In genomic region chr7:144127714-144128334, GRCh38 we compare ENCODE assay signal across 9 cellular contexts. TPM values are rescaled to one million over a fixed set of nuclear protein-coding genes. Genes with fewer than 3 reads are reported as not detected.
A peak's percentile ranks its signal among the peaks of the same experiment; 100 is the strongest.
DNase-seq lines count a peak whose midpoint lies in the region; ATAC-seq, FAIRE-seq and TF ChIP-seq lines count a peak whose summit lies in the region.
"Had no signal": no experiment of that assay in that cellular context is flagged by ENCODE, and none has a peak within 500 bp of the region (broad histone marks: within the 10 kb centered on the region; RNA-seq: fewer than 3 reads in every experiment).

No MANE protein-coding gene starts in this region.

- no peak overlapping the region for H3K4me2 ChIP-seq in H1 (ENCODE audit: insufficient read depth in 1 of 2, low read depth in 2 of 2, low read length in 2 of 2)

- CTCF ChIA-PET in Calu3 (lab: Charles Lee) = interaction anchor here (0.6 to 1.8 kb wide), 9 partner anchors 11 to 391 kb away, joined by 3 to 16 read pairs (median 4); partner anchors contain the start of gene TCAF1
- CTCF ChIA-PET in H1 (lab: Charles Lee; ENCODE audit: partially characterized antibody) = interaction anchor here (0.6 to 1.8 kb wide), 21 partner anchors 9 to 825 kb away, joined by 3 to 11 read pairs (median 4); no protein-coding TSS in a partner anchor

- H3K4me3 Mint-ChIP-seq in Calu3 (ENCODE audit: low read depth, unreplicated experiment) (no peak overlapping the region), mesothelial cell of epicardium (no peak overlapping the region)

- no peak for TF ChIP-seq EP300 in H1 (IDR thresholded peaks at IDR 0.05; ENCODE audit: borderline replicate concordance in 1 of 2, low read depth in 2 of 2, low read length in 2 of 2)

- peak; percentile 96 for FAIRE-seq in H1 (lab: Jason Lieb, UNC)

- no peak overlapping the region for H2AFZ ChIP-seq in H1 (ENCODE audit: low read length)

- H3K23ac ChIP-seq in H1 (ENCODE audit: insufficient read length) = no peak overlapping the region

- H3K27ac Mint-ChIP-seq in Calu3 (ENCODE audit: unreplicated experiment) = no peak overlapping the region
- H3K27ac Mint-ChIP-seq in mesothelial cell of epicardium = no peak overlapping the region

- WGBS in H1 (ENCODE audit: extremely low coverage in 1 of 2, insufficient coverage in 1 of 2, insufficient read length in 1 of 2, insufficient replicate concordance in 2 of 2, low coverage in 1 of 2, low lambda C conversion rate in 2 of 2, missing lambda C conversion rate in 1 of 2), 2 experiments = 47% methylated on average over 6 of the region's 6 CpGs; no CpG with 5 or more reads in 1 of the 2 experiments

- H3K79me1 ChIP-seq in H1 (ENCODE audit: low read depth, low read length) = no peaks in the 10 kb centered on the region

- no peaks in the 10 kb centered on the region for H3K9me3 ChIP-seq in H1 (ENCODE audit: insufficient read depth in 2 of 2, low read depth in 1 of 2, low read length in 1 of 2)

- no peak overlapping the region for H2BK5ac ChIP-seq in H1 (ENCODE audit: low read depth, low read length)

- no peaks in the 10 kb centered on the region for H4K20me1 ChIP-seq in H1 (replicated peaks in 1 of 2; ENCODE audit: control insufficient read depth in 1 of 2, insufficient read depth in 2 of 2, low read length in 2 of 2)

- no peak overlapping the region for H3K4ac ChIP-seq in H1 (replicated peaks; ENCODE audit: insufficient read length, low read depth, low read length)

- no peaks in the 10 kb centered on the region for H3K36me3 ChIP-seq in H1 (ENCODE audit: control insufficient read depth in 2 of 4, insufficient read depth in 4 of 4, low read length in 3 of 4)

- no peaks in the 10 kb centered on the region for H3K23me2 ChIP-seq in H1 (ENCODE audit: low read depth, low read length)

- TF ChIP-seq CTCF in Calu3 (IDR thresholded peaks at IDR 0.05; ENCODE audit: unreplicated experiment) = peak; percentile 90
- TF ChIP-seq CTCF in GM20000 (IDR thresholded peaks at IDR 0.05; ENCODE audit: extremely low read depth, missing control alignments) = peak; percentile 87
- peak; percentile 83 to 94 (median 93) for TF ChIP-seq CTCF in H1 (IDR thresholded peaks at IDR 0.05; ENCODE audit: control extremely low read depth in 1 of 3, insufficient read depth in 1 of 3, low read depth in 1 of 3, low read length in 3 of 3)
- TF ChIP-seq CTCF in mesothelial cell of epicardium (IDR thresholded peaks at IDR 0.05; ENCODE audit: unreplicated experiment) = peak; percentile 83

- no peak overlapping the region for H3K14ac ChIP-seq in H1 (ENCODE audit: insufficient read length)

- H2BK12ac ChIP-seq in H1 (ENCODE audit: low read depth, low read length) = no peak overlapping the region

- POLR2A ChIA-PET in H1 (lab: Charles Lee; ENCODE audit: partially characterized antibody) = interaction anchor here (0.6 kb wide), 1 partner anchor 109 kb away, joined by 3 read pairs; no protein-coding TSS in a partner anchor

- DNase-seq in Calu3 (peak; percentile 94), GM20000 (ENCODE audit: low spot score) (peak; percentile 82), NCI-H82 (lab: John Stamatoyannopoulos, UW) (peak; percentile 94), H1 (ENCODE audit: low read depth in 1 of 2, low spot score in 2 of 2) (peak; percentile 80 to 97), mesothelial cell of epicardium (ENCODE audit: low spot score in 2 of 2, unreplicated experiment in 2 of 2) (peak; percentile 76 to 89)
- DNase-seq in activated CD8-positive, alpha-beta memory T cell treated with anti-CD3 and anti-CD28 coated beads for 24 hours = peak; percentile 94
- DNase-seq in stimulated activated CD8-positive, alpha-beta memory T cell treated with anti-CD3 and anti-CD28 coated beads, Interleukin-4, amount 100 ng/mL, for 4 hours (ENCODE audit: low read depth in 2 of 2, low spot score in 1 of 2) = peak; percentile 62 to 84

- peaks cover 0 to 1% (median 0%) of the 10 kb centered on the region in 4 experiments; a peak in 1 of 7 replicates for H3K27me3 ChIP-seq in H1 (replicated peaks in 1 of 4; ENCODE audit: control insufficient read depth in 3 of 4, extremely low read depth in 1 of 4, insufficient read depth in 3 of 4, low read length in 3 of 4)

- H3K27ac ChIP-seq in H1 (ENCODE audit: low read depth, low read length) = no peak overlapping the region

- H4K8ac ChIP-seq in H1 (ENCODE audit: extremely low read depth, insufficient read depth, low read length) = no peak overlapping the region

- no peak overlapping the region for H2BK20ac ChIP-seq in H1 (ENCODE audit: low read length)

- no peak overlapping the region for H2BK120ac ChIP-seq in H1 (replicated peaks; ENCODE audit: low read depth, low read length)

- no peaks in the 10 kb centered on the region for H3K79me2 ChIP-seq in H1 (ENCODE audit: control insufficient read depth in 1 of 2, insufficient read depth in 2 of 2, low read length in 2 of 2)

- intact Hi-C loops in Calu3 (cut with micrococcal nuclease; ENCODE audit: unreplicated experiment) = loop anchor here (5.0 kb wide), 3 partner anchors 101 to 391 kb away; partner anchors contain the start of gene TCAF1

- H2BK15ac ChIP-seq in H1 (ENCODE audit: low read length) = no peak overlapping the region

- no peaks in the 10 kb centered on the region for H3K4me1 ChIP-seq in H1 (replicated peaks in 1 of 4; ENCODE audit: control insufficient read depth in 3 of 4, insufficient read depth in 4 of 4, low read length in 3 of 4)

- no peak overlapping the region for H4K5ac ChIP-seq in H1 (ENCODE audit: insufficient read length, low read depth, low read length)

- no peak overlapping the region for H2AK5ac ChIP-seq in H1 (ENCODE audit: low read depth, low read length)

- BruUV-seq in Calu3 (replicated peaks; lab: Mats Ljungman, UMichigan) = no TSS peak

- H3K4me1 Mint-ChIP-seq in Calu3 (ENCODE audit: low read depth, unreplicated experiment) (no peaks in the 10 kb centered on the region), mesothelial cell of epicardium (no peaks in the 10 kb centered on the region)

- ATAC-seq in HG03571 (IDR thresholded peaks at IDR 0.05; ENCODE audit: unreplicated experiment) = peak; percentile 100

- no peak overlapping the region for H3K56ac ChIP-seq in H1 (replicated peaks; ENCODE audit: insufficient read length, low read depth, low read length)

- H3K18ac ChIP-seq in H1 (ENCODE audit: extremely low read depth, low read length) = no peak overlapping the region

- no peak for TF ChIP-seq POLR2A in H1 (IDR thresholded peaks at IDR 0.05; ENCODE audit: control extremely low read depth in 1 of 2, low read depth in 2 of 2, low read length in 2 of 2)

- no peak overlapping the region for H3K9ac ChIP-seq in H1 (replicated peaks in 1 of 4; ENCODE audit: extremely low read depth in 1 of 4, low read depth in 3 of 4, low read length in 3 of 4)

- H3K36me3 Mint-ChIP-seq in Calu3 (ENCODE audit: insufficient read depth, unreplicated experiment) = no peaks in the 10 kb centered on the region
- H3K36me3 Mint-ChIP-seq in mesothelial cell of epicardium = no peaks in the 10 kb centered on the region

- no peak overlapping the region for H4K91ac ChIP-seq in H1 (replicated peaks; ENCODE audit: insufficient read length, low read length)

- H3K4me3 ChIP-seq in H1 (ENCODE audit: extremely low read depth in 1 of 4, insufficient read depth in 2 of 4, low read depth in 3 of 4, low read length in 4 of 4) = no peak overlapping the region

- H3K9me3 Mint-ChIP-seq in Calu3 (ENCODE audit: low read depth, unreplicated experiment) = no peaks in the 10 kb centered on the region
- H3K9me3 Mint-ChIP-seq in mesothelial cell of epicardium = no peaks in the 10 kb centered on the region

- H3K27me3 Mint-ChIP-seq in Calu3 (ENCODE audit: unreplicated experiment) (no peaks in the 10 kb centered on the region), mesothelial cell of epicardium (ENCODE audit: low read depth) (peaks cover 14% of the 10 kb centered on the region)

- TF ChIP-seq RAD21 in H1 (IDR thresholded peaks at IDR 0.05 in 1 of 2, conservative IDR thresholded peaks at IDR 0.05 in 1 of 2; ENCODE audit: low read depth in 2 of 2, low read length in 2 of 2) = peak; percentile 91 to 95

RNA-seq across cellular contexts. Expression of gene OR2A14, which starts 4.8 kb away (rescaled TPM):
- total RNA-seq in Calu3 (2022) (not detected in 2 replicates), mesothelial cell of epicardium (not detected in 3 replicates)
- total RNA-seq in H1 (2021; fragmentation: NEBNext Ultra II Directional; extraction: Animal tissue kit (Norgen Biotek cat#: 25700)) = not detected in 2 replicates
- polyA plus RNA-seq in H1 (2011; rRNA removed) = not detected in 2 replicates
- polyA plus RNA-seq in H1 (2011; cell fraction: cytosol; rRNA removed) = not detected
- polyA plus RNA-seq in H1 (2011; cell fraction: nucleus; rRNA removed) = not detected
- polyA plus RNA-seq in H1 (2012, experiment 1 of 2) = not detected in 4 replicates
- polyA plus RNA-seq in H1 (2012, experiment 2 of 2) = not detected
- not detected for polyA plus RNA-seq in H1 (2013, experiment 1 of 2)
- polyA plus RNA-seq in H1 (2013, experiment 2 of 2) = not detected
- not detected in 2 replicates for polyA minus RNA-seq in H1 (2011; rRNA and poly(A)+ RNA removed)
- not detected for polyA minus RNA-seq in H1 (2011; cell fraction: cytosol; rRNA and poly(A)+ RNA removed)
- not detected for polyA minus RNA-seq in H1 (2011; cell fraction: nucleus; rRNA and poly(A)+ RNA removed)
- polyA plus RNA-seq: adipose tissue had no signal

RNA-seq across cellular contexts. Expression of gene OR2A2, which starts 18.4 kb away (rescaled TPM):
- not detected in 2 replicates for total RNA-seq in Calu3 (2022)
- total RNA-seq in H1 (2021; fragmentation: NEBNext Ultra II Directional; extraction: Animal tissue kit (Norgen Biotek cat#: 25700)) = not detected in 2 replicates
- polyA plus RNA-seq in H1 (2011; rRNA removed) = not detected in 2 replicates
- polyA plus RNA-seq in H1 (2011; cell fraction: cytosol; rRNA removed) = not detected
- not detected for polyA plus RNA-seq in H1 (2011; cell fraction: nucleus; rRNA removed)
- polyA plus RNA-seq in H1 (2012, experiment 1 of 2) = not detected in 4 replicates
- not detected for polyA plus RNA-seq in H1 (2012, experiment 2 of 2)
- not detected for polyA plus RNA-seq in H1 (2013, experiment 1 of 2)
- not detected for polyA plus RNA-seq in H1 (2013, experiment 2 of 2)
- polyA minus RNA-seq in H1 (2011; rRNA and poly(A)+ RNA removed) = not detected in 2 replicates
- polyA minus RNA-seq in H1 (2011; cell fraction: cytosol; rRNA and poly(A)+ RNA removed) = not detected
- polyA minus RNA-seq in H1 (2011; cell fraction: nucleus; rRNA and poly(A)+ RNA removed) = not detected
- total RNA-seq in mesothelial cell of epicardium = not detected in 3 replicates
- polyA plus RNA-seq: adipose tissue had no signal

RNA-seq across cellular contexts. Expression of gene OR2A12, which starts 41.7 kb away (rescaled TPM):
- total RNA-seq in Calu3 (2022) (not detected in 2 replicates), mesothelial cell of epicardium (not detected in 3 replicates)
- not detected in 2 replicates for total RNA-seq in H1 (2021; fragmentation: NEBNext Ultra II Directional; extraction: Animal tissue kit (Norgen Biotek cat#: 25700))
- not detected in 2 replicates for polyA plus RNA-seq in H1 (2011; rRNA removed)
- polyA plus RNA-seq in H1 (2011; cell fraction: cytosol; rRNA removed) = not detected
- polyA plus RNA-seq in H1 (2011; cell fraction: nucleus; rRNA removed) = not detected
- polyA plus RNA-seq in H1 (2012, experiment 1 of 2) = not detected in 4 replicates
- not detected for polyA plus RNA-seq in H1 (2012, experiment 2 of 2)
- polyA plus RNA-seq in H1 (2013, experiment 1 of 2) = not detected
- polyA plus RNA-seq in H1 (2013, experiment 2 of 2) = not detected
- polyA minus RNA-seq in H1 (2011; rRNA and poly(A)+ RNA removed) = not detected in 2 replicates
- polyA minus RNA-seq in H1 (2011; cell fraction: cytosol; rRNA and poly(A)+ RNA removed) = not detected
- polyA minus RNA-seq in H1 (2011; cell fraction: nucleus; rRNA and poly(A)+ RNA removed) = not detected
- polyA plus RNA-seq: adipose tissue had no signal

RNA-seq across cellular contexts. Expression of gene CTAGE4, which starts 55.4 kb away (rescaled TPM):
- total RNA-seq in Calu3 (2022) (20.0 and 20.7 TPM in 2 replicates), mesothelial cell of epicardium (3.1 to 5.5 TPM (median 5.4 TPM) in 3 replicates)
- 9.8 and 10.3 TPM in 2 replicates for total RNA-seq in H1 (2021; fragmentation: NEBNext Ultra II Directional; extraction: Animal tissue kit (Norgen Biotek cat#: 25700))
- 1.7 and 2.9 TPM in 2 replicates for polyA plus RNA-seq in H1 (2011; rRNA removed)
- polyA plus RNA-seq in H1 (2011; cell fraction: cytosol; rRNA removed) = 2.6 TPM
- 10.0 TPM for polyA plus RNA-seq in H1 (2011; cell fraction: nucleus; rRNA removed)
- polyA plus RNA-seq in H1 (2012, experiment 1 of 2) = 4.3 to 9.3 TPM (median 6.2 TPM) in 4 replicates
- polyA plus RNA-seq in H1 (2012, experiment 2 of 2) = 0.79 TPM
- polyA plus RNA-seq in H1 (2013, experiment 1 of 2) = 7.8 TPM
- polyA plus RNA-seq in H1 (2013, experiment 2 of 2) = 6.7 TPM
- polyA minus RNA-seq in H1 (2011; rRNA and poly(A)+ RNA removed) = 5.1 and 5.4 TPM in 2 replicates
- polyA minus RNA-seq in H1 (2011; cell fraction: cytosol; rRNA and poly(A)+ RNA removed) = 3.4 TPM
- polyA minus RNA-seq in H1 (2011; cell fraction: nucleus; rRNA and poly(A)+ RNA removed) = 16.7 TPM

RNA-seq across cellular contexts. Expression of gene OR2A25, which starts 58.2 kb away (rescaled TPM):
- not detected in 2 replicates for total RNA-seq in Calu3 (2022)
- not detected in 2 replicates for total RNA-seq in H1 (2021; fragmentation: NEBNext Ultra II Directional; extraction: Animal tissue kit (Norgen Biotek cat#: 25700))
- not detected in 2 replicates for polyA plus RNA-seq in H1 (2011; rRNA removed)
- polyA plus RNA-seq in H1 (2011; cell fraction: cytosol; rRNA removed) = not detected
- not detected for polyA plus RNA-seq in H1 (2011; cell fraction: nucleus; rRNA removed)
- not detected in 4 replicates for polyA plus RNA-seq in H1 (2012, experiment 1 of 2)
- polyA plus RNA-seq in H1 (2012, experiment 2 of 2) = not detected
- polyA plus RNA-seq in H1 (2013, experiment 1 of 2) = not detected
- not detected for polyA plus RNA-seq in H1 (2013, experiment 2 of 2)
- polyA minus RNA-seq in H1 (2011; rRNA and poly(A)+ RNA removed) = not detected in 2 replicates
- polyA minus RNA-seq in H1 (2011; cell fraction: cytosol; rRNA and poly(A)+ RNA removed) = not detected
- polyA minus RNA-seq in H1 (2011; cell fraction: nucleus; rRNA and poly(A)+ RNA removed) = not detected
- total RNA-seq in mesothelial cell of epicardium = not detected in 3 replicates
- polyA plus RNA-seq: adipose tissue had no signal
